In genomic region chr15:29048011-29048410, GRCh38 we compare ENCODE assay signal across 19 cellular contexts.
DNase-seq lines count a peak whose midpoint lies in the region; ATAC-seq and TF ChIP-seq lines count a peak whose summit lies in the region.
"Had no signal": no experiment of that assay in that cellular context is flagged by ENCODE, and none has a peak within 500 bp of the region (broad histone marks: within the 10 kb centered on the region; RNA-seq: fewer than 3 reads in every experiment).

No MANE protein-coding gene starts in this region.

- H3K27me3 Mint-ChIP-seq in immature natural killer cell (ENCODE audit: low read depth in 3 of 3), result peaks cover 0 to 2% (median 0%) of the 10 kb centered on the region in 3 donors

- H3K27ac ChIP-seq in right atrium auricular region, result no peak overlapping the region

- H3K36me3 Mint-ChIP-seq in immature natural killer cell, result no peaks in the 10 kb centered on the region

- H3K9me3 Mint-ChIP-seq in immature natural killer cell, result no peaks in the 10 kb centered on the region
- H3K9me3 Mint-ChIP-seq: CD8-positive, alpha-beta memory T cell had no signal

- no peaks in the 10 kb centered on the region for H3K27me3 ChIP-seq in right atrium auricular region
- H3K27me3 ChIP-seq: BE2C had no signal

- ATAC-seq in sciatic nerve, result no peak
- ATAC-seq in HG02970 (IDR thresholded peaks at IDR 0.05; ENCODE audit: low FRiP score, unreplicated experiment), result no peak
- ATAC-seq in GM18867 (IDR thresholded peaks at IDR 0.05; ENCODE audit: unreplicated experiment), result no peak
- ATAC-seq: GM12878 had no signal

- no peaks in the 10 kb centered on the region for H3K4me1 ChIP-seq in right atrium auricular region
- H3K4me1 ChIP-seq: BE2C had no signal

- intact Hi-C loops in sciatic nerve (cut with DNase I), result no loop called here

- no peak for TF ChIP-seq CTCF in right atrium auricular region (IDR thresholded peaks at IDR 0.05)

- no peak overlapping the region for H3K4me3 Mint-ChIP-seq in immature natural killer cell
- H3K4me3 Mint-ChIP-seq: CD4-positive, CD25-positive, alpha-beta regulatory T cell; CD8-positive, alpha-beta memory T cell; H9 had no signal

- H3K4me1 Mint-ChIP-seq in immature natural killer cell, result peaks cover 77 to 89% of the 10 kb centered on the region in 2 donors

- DNase-seq in RPMI7951 (ENCODE audit: low read depth), result peak; percentile 49
- DNase-seq in immature natural killer cell, result no peak
- DNase-seq in sciatic nerve (ENCODE audit: low spot score), result peak; percentile 17
- no peak for DNase-seq in right atrium auricular region (ENCODE audit: low spot score)
- no peak for DNase-seq in NCI-H1105 treated with DMSO at 0.1 percent for 48 hours (lab: John Stamatoyannopoulos, UW)
- DNase-seq: BE2C; C1 segment of cervical spinal cord; CD4-positive, CD25-positive, alpha-beta regulatory T cell; CD8-positive, alpha-beta memory T cell; COR-L47; DMS 273 treated with DMSO at 0.1 percent for 48 hours; DMS53; DND-41; EL; H9; IMR-90 had no signal

- H3K4me3 ChIP-seq in right atrium auricular region, result no peak overlapping the region
- H3K4me3 ChIP-seq: GM12878 had no signal

- no peaks in the 10 kb centered on the region for H3K36me3 ChIP-seq in right atrium auricular region
- H3K36me3 ChIP-seq: BE2C had no signal

- no peaks in the 10 kb centered on the region for H3K9me3 ChIP-seq in right atrium auricular region
- H3K9me3 ChIP-seq: BE2C had no signal

- H3K27ac Mint-ChIP-seq in immature natural killer cell, result peak overlapping the region in 4 of 6 donors; percentile 34 to 89 (median 60)
- H3K27ac Mint-ChIP-seq: CD4-positive, CD25-positive, alpha-beta regulatory T cell; H9 had no signal

Comparison
In these comparisons a context has a peak if more than half of its experiments do, and no peak if none do; other contexts are left out.
1. DNase-seq: peak in RPMI7951 (single experiment) and sciatic nerve (single experiment); none in immature natural killer cell (0 of 3), right atrium auricular region (single experiment) and NCI-H1105 treated with DMSO at 0.1 percent for 48 hours (single experiment).